Comparison of ENCODE assay signal across 1 cellular context in genomic region chr1:44730741-44731512, GRCh38.
TF ChIP-seq lines count a peak whose summit lies in the region.

TSS of gene RNU5D-1 (minus strand) at chr1:44731170.

TF ChIP-seq in HepG2, 621 proteins besides CTCF, POLR2A, EP300 and RAD21 (continued from another document and continues in another):
- TF ChIP-seq NFAT5 (CRISPR knock-in tag; IDR thresholded peaks at IDR 0.05), result no peak
- no peak for TF ChIP-seq ZNF883 (CRISPR knock-in tag; IDR thresholded peaks at IDR 0.05; ENCODE audit: not compliant biosample characterization)
- no peak for TF ChIP-seq ZNF264 (CRISPR knock-in tag; IDR thresholded peaks at IDR 0.05)
- TF ChIP-seq ZNF317 (CRISPR knock-in tag; IDR thresholded peaks at IDR 0.05), result no peak
- no peak for TF ChIP-seq ZNF383 (CRISPR knock-in tag; IDR thresholded peaks at IDR 0.05; ENCODE audit: borderline replicate concordance)
- TF ChIP-seq ZNF670 (CRISPR knock-in tag; IDR thresholded peaks at IDR 0.05; ENCODE audit: borderline replicate concordance), result no peak
- TF ChIP-seq RAD51 (IDR thresholded peaks at IDR 0.05; ENCODE audit: borderline replicate concordance), result no peak
- peak; percentile 45; the same call in 1 of the 2 replicates for TF ChIP-seq SOX5 (CRISPR knock-in tag; IDR thresholded peaks at IDR 0.05; ENCODE audit: borderline replicate concordance)
- 0 out of 2 replicates have a peak, but pooled peaks have one; percentile 79 for TF ChIP-seq HDAC6 (IDR thresholded peaks at IDR 0.05; ENCODE audit: low read depth, low read length)
- 0 out of 2 replicates have a peak, but pooled peaks have one; percentile 73 for TF ChIP-seq ZNF280D (CRISPR knock-in tag; IDR thresholded peaks at IDR 0.05)
- TF ChIP-seq SNAPC4 (CRISPR knock-in tag; IDR thresholded peaks at IDR 0.05), result peak; percentile 100
- TF ChIP-seq SMARCE1 (IDR thresholded peaks at IDR 0.05; ENCODE audit: borderline replicate concordance), result no peak
- no peak for TF ChIP-seq KAT2B (IDR thresholded peaks at IDR 0.05; ENCODE audit: borderline replicate concordance, low read depth, low read length)
- TF ChIP-seq ARNTL (CRISPR knock-in tag; IDR thresholded peaks at IDR 0.05), result no peak
- TF ChIP-seq RELA (CRISPR knock-in tag; IDR thresholded peaks at IDR 0.05), result no peak
- no peak for TF ChIP-seq ATRX (CRISPR knock-in tag; IDR thresholded peaks at IDR 0.05; ENCODE audit: borderline replicate concordance)
- no peak for TF ChIP-seq ZBTB14 (CRISPR knock-in tag; IDR thresholded peaks at IDR 0.05)
- no peak for TF ChIP-seq IRX3 (CRISPR knock-in tag; IDR thresholded peaks at IDR 0.05; ENCODE audit: borderline replicate concordance, low read depth)
- no peak for TF ChIP-seq TERF1 (CRISPR knock-in tag; IDR thresholded peaks at IDR 0.05)
- TF ChIP-seq ZNF367 (CRISPR knock-in tag; IDR thresholded peaks at IDR 0.05; ENCODE audit: borderline replicate concordance), result 0 out of 2 replicates have a peak, but pooled peaks have one; percentile 9
- no peak for TF ChIP-seq ZNF280B (CRISPR knock-in tag; IDR thresholded peaks at IDR 0.05; ENCODE audit: borderline replicate concordance)
- TF ChIP-seq RARG (CRISPR knock-in tag; IDR thresholded peaks at IDR 0.05; ENCODE audit: low read depth), result no peak
- no peak; the same call in 1 of the 2 replicates for TF ChIP-seq PRDM10 (CRISPR knock-in tag; IDR thresholded peaks at IDR 0.05; ENCODE audit: low read depth)
- no peak for TF ChIP-seq ZFP36L2 (CRISPR knock-in tag; IDR thresholded peaks at IDR 0.05)
- peak; percentile 36; the same call in 1 of the 2 replicates for TF ChIP-seq ARID4A (CRISPR knock-in tag; IDR thresholded peaks at IDR 0.05; ENCODE audit: borderline replicate concordance)
- no peak for TF ChIP-seq ZMAT3 (CRISPR knock-in tag; conservative IDR thresholded peaks at IDR 0.05)
